9 cellular contexts compared by ENCODE assay signal in genomic region chr2:25419678-25420242, GRCh38.
A peak's percentile ranks its signal among the peaks of the same experiment; 100 is the strongest.
DNase-seq lines count a peak whose midpoint lies in the region; ATAC-seq and TF ChIP-seq lines count a peak whose summit lies in the region.
"Had no signal": no experiment of that assay in that cellular context is flagged by ENCODE, and none has a peak within 500 bp of the region (broad histone marks: within the 10 kb centered on the region; RNA-seq: fewer than 3 reads in every experiment).

No MANE protein-coding gene starts in this region.

- no peaks in the 10 kb centered on the region for H4K20me1 ChIP-seq in PC-3 (ENCODE audit: low read length)

- no peak overlapping the region for H3K9ac ChIP-seq in PC-3 (ENCODE audit: low read length)

- no peak overlapping the region for H2AFZ ChIP-seq in PC-3 (ENCODE audit: low read length)

- no peak for TF ChIP-seq CTCF in mucosa of descending colon (IDR thresholded peaks at IDR 0.05)
- no peak for TF ChIP-seq CTCF in PC-3 (conservative IDR thresholded peaks at IDR 0.05; ENCODE audit: low read depth, low read length)

- H3K9me3 ChIP-seq in mucosa of descending colon (no peaks in the 10 kb centered on the region), PC-3 (ENCODE audit: low read length) (no peaks in the 10 kb centered on the region)

- H3K9me2 ChIP-seq in PC-3 (replicated peaks; ENCODE audit: low read length): no peaks in the 10 kb centered on the region

- POLR2A ChIA-PET in PC-3 (lab: Charles Lee; ENCODE audit: unreplicated experiment): no interaction called here

- no TSS peak for BruUV-seq in PC-3 (replicated peaks; lab: Mats Ljungman, UMichigan)

- intact Hi-C loops in mucosa of descending colon (cut with DNase I, micrococcal nuclease): no loop called here
- intact Hi-C loops in PC-3 (cut with micrococcal nuclease): no loop called here

- TF ChIP-seq POLR2A in GM18526 (IDR thresholded peaks at IDR 0.05; ENCODE audit: extremely low read depth, insufficient read length): peak; percentile 27

- ATAC-seq in GM21529 (IDR thresholded peaks at IDR 0.05; ENCODE audit: unreplicated experiment) (peak; percentile 64), HG03439 (IDR thresholded peaks at IDR 0.05; ENCODE audit: unreplicated experiment) (peak; percentile 53), mucosa of descending colon (peak; percentile 32), PC-3 (no peak)

- CTCF ChIA-PET in PC-3 (lab: Charles Lee): no interaction called here

- no peaks in the 10 kb centered on the region for H3K27me3 ChIP-seq in PC-3 (ENCODE audit: low read length)

- H3K36me3 ChIP-seq in mucosa of descending colon (ENCODE audit: low read depth): no peaks in the 10 kb centered on the region
- no peaks in the 10 kb centered on the region for H3K36me3 ChIP-seq in PC-3 (ENCODE audit: low read depth, low read length)

- H3K4me2 ChIP-seq in PC-3 (ENCODE audit: low read length): no peak overlapping the region

- H3K27ac ChIP-seq in PC-3 (ENCODE audit: low read length): no peak overlapping the region

- DNase-seq in mucosa of descending colon: peak in 1 of 3 donors; percentile 31
- no peak for DNase-seq in NCI-H2196 (lab: John Stamatoyannopoulos, UW; ENCODE audit: unreplicated experiment)
- no peak for DNase-seq in PC-3
- DNase-seq in stimulated activated CD4-positive, alpha-beta T cell treated with anti-CD3 and anti-CD28 coated beads, Interleukin-4, amount 100 ng/mL, for 24 hours: no peak
- no peak for DNase-seq in T-helper 2 cell
- DNase-seq: kidney had no signal

- peaks cover 25% of the 10 kb centered on the region for H3K4me1 ChIP-seq in mucosa of descending colon (ENCODE audit: low read depth)
- no peaks in the 10 kb centered on the region for H3K4me1 ChIP-seq in PC-3 (ENCODE audit: insufficient read depth, low read length)

- no peaks in the 10 kb centered on the region for H3F3A ChIP-seq in PC-3 (ENCODE audit: low read length, unreplicated experiment)

- no peaks in the 10 kb centered on the region for H3K79me2 ChIP-seq in PC-3 (ENCODE audit: low read length)

- H3K4me3 ChIP-seq in mucosa of descending colon (no peak overlapping the region), PC-3 (ENCODE audit: low read length) (no peak overlapping the region)
